ENCODE assay signal across 8 cellular contexts in the genomic region with DNA sequence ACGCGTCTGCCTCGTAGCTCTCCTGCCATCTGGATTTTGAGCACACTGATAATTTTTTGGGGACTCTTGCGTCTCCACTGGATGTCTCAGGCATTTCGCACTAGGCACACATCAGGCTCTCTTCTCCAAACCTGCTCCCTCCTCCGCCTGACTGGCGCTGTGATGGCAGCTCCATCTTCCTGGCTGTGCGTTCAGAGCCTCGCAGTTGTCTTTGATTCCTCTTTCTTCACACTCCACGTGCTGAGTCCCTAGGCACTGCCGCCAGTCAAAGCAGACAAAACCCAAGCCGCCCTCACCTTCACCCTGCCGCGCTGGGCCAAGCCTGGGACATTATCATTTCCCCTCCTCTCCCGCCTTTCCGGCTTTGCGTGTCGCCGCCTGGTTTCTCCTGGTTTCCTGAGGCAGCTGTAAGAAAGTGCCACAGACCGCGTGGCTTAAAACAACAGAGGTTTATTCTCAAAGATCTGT. TPM values are rescaled to one million over a fixed set of nuclear protein-coding genes. Genes with fewer than 3 reads are reported as not detected.
DNase-seq lines count a peak whose midpoint lies in the region; ATAC-seq and TF ChIP-seq lines count a peak whose summit lies in the region.

No MANE protein-coding gene starts in this region.

- CTCF ChIA-PET in BJ (lab: Yijun Ruan, JAX), result interaction anchor here (0.6 to 2.6 kb wide), 6 partner anchors 8 to 470 kb away, joined by 3 to 13 read pairs (median 4); a partner anchor contains a TSS

- DNase-seq in BJ (ENCODE audit: low read depth) (no peak), NCI-H2227 (lab: John Stamatoyannopoulos, UW; ENCODE audit: unreplicated experiment) (peak; percentile 61), foreskin fibroblast (peak; percentile 28 to 65), occipital lobe (lab: John Stamatoyannopoulos, UW) (peak; percentile 49), A172 (ENCODE audit: low spot score) (no peak)
- DNase-seq in activated CD8-positive, alpha-beta memory T cell treated with anti-CD3 and anti-CD28 coated beads, Interleukin-2, amount 50 U/mL, for 48 hours, result peak; percentile 68

- ATAC-seq in GM18520 (IDR thresholded peaks at IDR 0.05; ENCODE audit: unreplicated experiment), result peak; percentile 14
- ATAC-seq in HG02970 (IDR thresholded peaks at IDR 0.05; ENCODE audit: low FRiP score, unreplicated experiment), result peak; percentile 10

- TF ChIP-seq CTCF in BJ (IDR thresholded peaks at IDR 0.05; ENCODE audit: insufficient read depth, low read depth, low read length) (0 out of 2 replicates have a peak, but pooled peaks have one; percentile 9), foreskin fibroblast (IDR thresholded peaks at IDR 0.05; ENCODE audit: low read depth, low read length) (no peak)

- POLR2A ChIA-PET in BJ (lab: Charles Lee), result interaction anchor here (0.6 kb wide), 1 partner anchor 12 kb away, joined by 3 read pairs; no protein-coding TSS in a partner anchor

- peaks cover 10% of the 10 kb centered on the region for H3K36me3 ChIP-seq in BJ (ENCODE audit: control insufficient read depth, insufficient read depth, low read length)

- H3K4me3 ChIP-seq in BJ (ENCODE audit: low read depth, low read length), result peak overlapping the region; percentile 79
- H3K4me3 ChIP-seq in foreskin fibroblast (ENCODE audit: low read depth in 1 of 2, low read length in 2 of 2), result peak overlapping the region; percentile 86 to 87

- no peaks in the 10 kb centered on the region for H3K27me3 ChIP-seq in BJ (ENCODE audit: control insufficient read depth, insufficient read depth, low read length)

RNA-seq across cellular contexts. Expression of a gene that starts 0.8 kb away (rescaled TPM):
- 24.2 and 24.7 TPM in 2 replicates for polyA plus RNA-seq in BJ (2011; rRNA removed)
- polyA minus RNA-seq in BJ (2011; rRNA and poly(A)+ RNA removed), result 11.2 and 15.4 TPM in 2 replicates
- 28.5 TPM for total RNA-seq in occipital lobe
- 23.4 and 38.4 TPM in 2 replicates for total RNA-seq in A172 (2014; rRNA removed; shearing (Covaris generic))

RNA-seq across cellular contexts. Expression of a gene that starts 32.1 kb away (rescaled TPM):
- polyA plus RNA-seq in BJ (2011; rRNA removed), result 10.9 and 13.3 TPM in 2 replicates
- polyA minus RNA-seq in BJ (2011; rRNA and poly(A)+ RNA removed), result 11.6 and 19.6 TPM in 2 replicates
- 4,324 TPM for total RNA-seq in occipital lobe
- total RNA-seq in A172 (2014; rRNA removed; shearing (Covaris generic)), result 13.0 and 17.1 TPM in 2 replicates

Comparison
In these comparisons a context has a peak if more than half of its experiments do, and no peak if none do; other contexts are left out.
1. DNase-seq: peak in NCI-H2227 (single experiment), activated CD8-positive, alpha-beta memory T cell treated with anti-CD3 and anti-CD28 coated beads, Interleukin-2, amount 50 U/mL, for 48 hours (single experiment), foreskin fibroblast (2 of 2) and occipital lobe (single experiment); none in BJ (single experiment) and A172 (single experiment).
2. RNA of a gene that starts 32.1 kb away (total RNA-seq): 4,324 TPM in occipital lobe (single experiment); 13.0 to 17.1 TPM in A172; every median in the first group is over 100 times any median in the second.